22 cellular contexts compared by ENCODE assay signal in the genomic region with DNA sequence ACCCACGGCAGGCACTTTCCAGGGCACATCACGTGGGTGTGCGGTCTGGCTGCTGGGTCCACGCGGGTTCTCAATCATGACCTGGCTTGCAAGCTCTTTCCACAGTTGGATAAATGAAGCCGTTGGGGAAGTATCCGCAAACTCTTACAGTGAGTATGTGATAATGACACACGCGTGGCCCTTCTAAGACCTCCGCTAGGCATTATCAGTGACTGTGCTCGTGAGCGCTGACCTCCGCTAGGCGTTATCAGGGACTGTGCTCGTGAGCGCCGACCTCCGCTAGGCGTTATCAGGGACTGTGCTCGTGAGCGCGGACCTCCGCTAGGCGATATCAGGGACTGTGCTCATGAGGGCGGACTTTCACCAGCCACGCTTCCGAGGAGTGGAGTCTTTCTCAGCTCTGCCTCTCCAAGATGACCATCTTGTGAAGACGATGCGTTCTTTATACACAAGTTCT.
"Had no signal": no experiment of that assay in that cellular context is flagged by ENCODE, and none has a peak within 500 bp of the region (broad histone marks: within the 10 kb centered on the region; RNA-seq: fewer than 3 reads in every experiment).

No MANE protein-coding gene starts in this region.

- H3K27ac Mint-ChIP-seq: activated CD4-positive, alpha-beta memory T cell treated with anti-CD3 and anti-CD28 coated beads, Interleukin-2, amount 10 ng/mL, durations not matched to agents 7 days and 5 days; activated naive CD8-positive, alpha-beta T cell; effector memory CD8-positive, alpha-beta T cell; nephron; stimulated activated naive B cell treated with anti-CD40 and anti-IgM and Interleukin-4, amounts not matched to agents 10 μg/mL and 1 μg/mL and 100 μg/mL, for 72 hours had no signal

- H3K4me3 ChIP-seq: psoas muscle, right lobe of liver, SJSA1, smooth muscle cell, thyroid gland, uterus had no signal

- H3K27ac ChIP-seq: psoas muscle, right lobe of liver, SJSA1, thyroid gland, uterus, WERI-Rb-1 had no signal

- H3K4me1 Mint-ChIP-seq: activated CD4-positive, alpha-beta memory T cell treated with anti-CD3 and anti-CD28 coated beads, Interleukin-2, amount 10 ng/mL, durations not matched to agents 7 days and 5 days; nephron; stimulated activated naive B cell treated with anti-CD40 and anti-IgM and Interleukin-4, amounts not matched to agents 10 μg/mL and 1 μg/mL and 100 μg/mL, for 72 hours had no signal

- H3K36me3 ChIP-seq: right lobe of liver, SJSA1, thyroid gland, uterus, WERI-Rb-1 had no signal

- DNase-seq: activated CD4-positive, alpha-beta memory T cell treated with anti-CD3 and anti-CD28 coated beads, Interleukin-2, amount 10 ng/mL, durations not matched to agents 7 days and 5 days; activated CD4-positive, alpha-beta T cell treated with anti-CD3 and anti-CD28 coated beads for 48 hours; dermis blood vessel endothelial cell; effector memory CD8-positive, alpha-beta T cell; hippocampal formation; mammary epithelial cell; midbrain; occipital lobe; psoas muscle; stimulated activated CD4-positive, alpha-beta T cell treated with anti-CD3 and anti-CD28 coated beads, Interleukin-4, amount 100 ng/mL, for 4 hours; stimulated activated naive B cell treated with anti-CD40 and anti-IgM and Interleukin-4, amounts not matched to agents 10 μg/mL and 1 μg/mL and 100 μg/mL, for 72 hours; SW 1271; T-helper 2 cell; thyroid gland; uterus; WERI-Rb-1 had no signal

- ATAC-seq: effector memory CD8-positive, alpha-beta T cell; left colon; psoas muscle; right lobe of liver; stimulated activated naive B cell treated with anti-CD40 and anti-IgM and Interleukin-4, amounts not matched to agents 10 μg/mL and 1 μg/mL and 100 μg/mL, for 72 hours had no signal

- H3K9me3 ChIP-seq: psoas muscle, right lobe of liver, SJSA1, thyroid gland, uterus had no signal

- H3K4me3 Mint-ChIP-seq: activated CD4-positive, alpha-beta memory T cell treated with anti-CD3 and anti-CD28 coated beads, Interleukin-2, amount 10 ng/mL, durations not matched to agents 7 days and 5 days; activated naive CD8-positive, alpha-beta T cell; effector memory CD8-positive, alpha-beta T cell; nephron; stimulated activated naive B cell treated with anti-CD40 and anti-IgM and Interleukin-4, amounts not matched to agents 10 μg/mL and 1 μg/mL and 100 μg/mL, for 72 hours had no signal

- H3K27me3 ChIP-seq: right lobe of liver, thyroid gland, uterus had no signal

- H3K9me3 Mint-ChIP-seq: activated CD4-positive, alpha-beta memory T cell treated with anti-CD3 and anti-CD28 coated beads, Interleukin-2, amount 10 ng/mL, durations not matched to agents 7 days and 5 days; effector memory CD8-positive, alpha-beta T cell; nephron had no signal

- H3K4me1 ChIP-seq: psoas muscle, right lobe of liver, SJSA1, thyroid gland, uterus had no signal

- H3K36me3 Mint-ChIP-seq: activated naive CD8-positive, alpha-beta T cell; stimulated activated naive B cell treated with anti-CD40 and anti-IgM and Interleukin-4, amounts not matched to agents 10 μg/mL and 1 μg/mL and 100 μg/mL, for 72 hours had no signal

- H3K27me3 Mint-ChIP-seq: activated CD4-positive, alpha-beta memory T cell treated with anti-CD3 and anti-CD28 coated beads, Interleukin-2, amount 10 ng/mL, durations not matched to agents 7 days and 5 days; activated naive CD8-positive, alpha-beta T cell had no signal
